ENCODE assay signal across 8 cellular contexts in the genomic region with DNA sequence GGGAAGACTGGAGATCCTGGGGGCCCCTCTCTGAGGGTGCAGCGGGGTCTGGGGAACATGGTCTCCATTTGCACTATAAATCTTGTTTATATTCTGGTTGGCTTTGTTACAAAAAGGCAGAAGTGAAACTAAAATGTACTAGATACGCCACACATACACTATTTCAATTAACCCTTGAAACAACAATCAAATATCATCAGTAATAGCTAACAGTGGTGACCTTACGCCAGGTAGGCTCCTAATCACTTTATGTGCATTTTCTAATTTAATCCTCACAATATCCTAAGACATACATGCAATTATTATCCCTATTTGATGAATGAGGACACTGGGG. TPM values are rescaled to one million over a fixed set of nuclear protein-coding genes. Genes with fewer than 3 reads are reported as not detected.
DNase-seq lines count a peak whose midpoint lies in the region; ATAC-seq and TF ChIP-seq lines count a peak whose summit lies in the region.

No MANE protein-coding gene starts in this region.

- H3K4me1 ChIP-seq in mucosa of descending colon (ENCODE audit: low read depth), result no peaks in the 10 kb centered on the region

- no peak overlapping the region for H3K4me3 ChIP-seq in mucosa of descending colon

- no peaks in the 10 kb centered on the region for H3K36me3 ChIP-seq in mucosa of descending colon (ENCODE audit: low read depth)

- intact Hi-C loops in mucosa of descending colon (cut with DNase I, micrococcal nuclease) (no loop called here), cardiac septum (cut with DNase I) (no loop called here)

- ATAC-seq in GM18502 (IDR thresholded peaks at IDR 0.05; ENCODE audit: poor library complexity, unreplicated experiment) (peak; percentile 52), GM21619 (IDR thresholded peaks at IDR 0.05; ENCODE audit: unreplicated experiment) (peak; percentile 36), mucosa of descending colon (peak; percentile 53)

- H3K9me3 ChIP-seq in mucosa of descending colon, result no peaks in the 10 kb centered on the region

- no peak for TF ChIP-seq CTCF in mucosa of descending colon (IDR thresholded peaks at IDR 0.05)

- DNase-seq in NAMALWA (ENCODE audit: low spot score) (peak; percentile 54), mucosa of descending colon (no peak), SHP77 treated with DMSO at 0.1 percent for 48 hours (lab: John Stamatoyannopoulos, UW) (no peak), midbrain (lab: John Stamatoyannopoulos, UW) (no peak), cardiac septum (ENCODE audit: low spot score) (no peak), NCI-H1417 (lab: John Stamatoyannopoulos, UW) (no peak)

RNA-seq across cellular contexts. Expression of a gene that starts 35.1 kb away (rescaled TPM):
- total RNA-seq in mucosa of descending colon (10 to 100 TPM in 2 of 3 donors, 1 to 10 TPM in 1; 9.1 to 20.2 (median 11.6) TPM), cardiac septum (15.0 TPM)
